Comparison of ENCODE assay signal across 9 cellular contexts in genomic region chrX:153075366-153075765, GRCh38. TPM values are rescaled to one million over a fixed set of nuclear protein-coding genes. Genes with fewer than 3 reads are reported as not detected.
"Had no signal": no experiment of that assay in that cellular context is flagged by ENCODE, and none has a peak within 500 bp of the region (broad histone marks: within the 10 kb centered on the region; RNA-seq: fewer than 3 reads in every experiment).

No MANE protein-coding gene starts in this region.

- H3K9ac ChIP-seq: GM23248 had no signal

- FAIRE-seq: HTR-8/SVneo, K562 had no signal

- H3K4me3 ChIP-seq: GM23248, K562 had no signal

- DNase-seq: GM23248, H7, HCEC 1CT, HFFc6, IMR-90, KG1 had no signal

- H3K27ac ChIP-seq: GM23248 had no signal

RNA-seq across cellular contexts. Expression of gene PNMA6A, which starts 3.1 kb away (rescaled TPM):
- total RNA-seq: HT-29 had no signal

RNA-seq across cellular contexts. Expression of gene PNMA3, which starts 19.1 kb away (rescaled TPM):
- total RNA-seq: GM23248, HFFc6, HT-29, IMR-90 had no signal
- polyA plus RNA-seq: GM23248 had no signal
